ENCODE assay signal across 8 cellular contexts in the genomic region with DNA sequence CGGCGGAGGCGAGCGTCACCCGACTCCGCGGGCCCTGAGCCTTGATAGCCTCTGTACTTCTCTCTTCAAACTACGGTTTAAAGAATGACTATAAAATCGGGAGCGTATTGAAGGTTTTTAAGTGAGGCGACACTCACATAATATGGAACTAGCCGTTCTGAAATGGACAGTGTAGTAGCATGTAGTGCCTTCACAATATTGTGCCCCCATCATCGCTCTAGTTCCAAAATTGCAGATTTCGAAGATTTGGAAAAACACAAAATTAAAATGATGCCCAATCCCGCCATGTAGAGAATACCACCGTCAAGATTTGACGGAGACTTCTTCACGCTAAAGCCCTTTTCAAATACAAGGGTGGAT. TPM values are rescaled to one million over a fixed set of nuclear protein-coding genes. Genes with fewer than 3 reads are reported as not detected.
A peak's percentile ranks its signal among the peaks of the same experiment; 100 is the strongest.
DNase-seq lines count a peak whose midpoint lies in the region; ATAC-seq and TF ChIP-seq lines count a peak whose summit lies in the region.

No MANE protein-coding gene starts in this region.

- H3K4me3 ChIP-seq in SJCRH30, result peak overlapping the region; percentile 84
- H3K4me3 ChIP-seq in fibroblast of lung (replicated peaks in 1 of 4; ENCODE audit: control extremely low read depth in 1 of 4, insufficient read depth in 1 of 4, low read depth in 3 of 4, low read length in 4 of 4), result peak overlapping the region; percentile 94 to 99 (median 97)
- H3K4me3 ChIP-seq in sigmoid colon, result peak overlapping the region; percentile 74 to 95 (median 84)

- H3K9me3 ChIP-seq in SJCRH30 (replicated peaks) (no peaks in the 10 kb centered on the region), fibroblast of lung (ENCODE audit: control insufficient read depth, insufficient read depth, low read depth, low read length) (no peaks in the 10 kb centered on the region), sigmoid colon (no peaks in the 10 kb centered on the region)

- ATAC-seq in GM19035 (IDR thresholded peaks at IDR 0.05; ENCODE audit: unreplicated experiment), result peak; percentile 3
- ATAC-seq in GM21619 (IDR thresholded peaks at IDR 0.05; ENCODE audit: unreplicated experiment), result no peak
- no peak for ATAC-seq in HG02678 (IDR thresholded peaks at IDR 0.05; ENCODE audit: unreplicated experiment)

- peaks cover 13% of the 10 kb centered on the region for H3K79me2 ChIP-seq in fibroblast of lung (ENCODE audit: control insufficient read depth, insufficient read depth, low read length)

- TF ChIP-seq EP300 in sigmoid colon (IDR thresholded peaks at IDR 0.05), result no peak

- intact Hi-C loops in sigmoid colon (cut with DNase I), result no loop called here

- no peak for TF ChIP-seq POLR2A in sigmoid colon (IDR thresholded peaks at IDR 0.05)

- DNase-seq in SJCRH30, result no peak
- DNase-seq in fibroblast of lung (ENCODE audit: low read depth in 2 of 2), result no peak
- DNase-seq in sigmoid colon, result no peak
- no peak for DNase-seq in NCI-H187 treated with DMSO at 0.1 percent for 48 hours (lab: John Stamatoyannopoulos, UW)
- DNase-seq in stimulated activated CD4-positive, alpha-beta T cell treated with anti-CD3 and anti-CD28 coated beads, Interleukin-4, amount 100 ng/mL, for 1 hour, result no peak

- H3K36me3 ChIP-seq in SJCRH30 (peaks cover 12% of the 10 kb centered on the region), fibroblast of lung (ENCODE audit: control insufficient read depth, insufficient read depth, low read length) (peaks cover 5% of the 10 kb centered on the region), sigmoid colon (peaks cover 5 to 18% (median 8%) of the 10 kb centered on the region in 4 donors)

- no peaks in the 10 kb centered on the region for H3K4me1 ChIP-seq in SJCRH30
- no peaks in the 10 kb centered on the region for H3K4me1 ChIP-seq in fibroblast of lung (ENCODE audit: control insufficient read depth, extremely low read depth, insufficient read depth, low read length)
- peaks cover 0 to 23% (median 19%) of the 10 kb centered on the region in 4 donors for H3K4me1 ChIP-seq in sigmoid colon

- TF ChIP-seq CTCF in fibroblast of lung (conservative IDR thresholded peaks at IDR 0.05 in 1 of 2, IDR thresholded peaks at IDR 0.05 in 1 of 2; ENCODE audit: low read depth in 1 of 2, low read length in 2 of 2) (no peak), sigmoid colon (IDR thresholded peaks at IDR 0.05) (no peak)

- peak overlapping the region; percentile 90 for H3K9ac ChIP-seq in fibroblast of lung (ENCODE audit: insufficient read depth, low read length)

- H4K20me1 ChIP-seq in fibroblast of lung (ENCODE audit: control insufficient read depth, extremely low read depth, insufficient read depth, low read length), result no peaks in the 10 kb centered on the region

- peaks cover 4% of the 10 kb centered on the region; the same call in 1 of the 2 replicates for H3K27me3 ChIP-seq in SJCRH30
- no peaks in the 10 kb centered on the region for H3K27me3 ChIP-seq in fibroblast of lung (ENCODE audit: control insufficient read depth, insufficient read depth, low read length)
- no peaks in the 10 kb centered on the region for H3K27me3 ChIP-seq in sigmoid colon

- peak overlapping the region; percentile 92 for H2AFZ ChIP-seq in fibroblast of lung (ENCODE audit: low read length)

- no peak overlapping the region for H3K27ac ChIP-seq in SJCRH30
- peak overlapping the region; percentile 81 for H3K27ac ChIP-seq in fibroblast of lung (ENCODE audit: insufficient read depth, low read length)
- H3K27ac ChIP-seq in sigmoid colon, result peak overlapping the region; percentile 88 to 92 (median 90)

- WGBS in sigmoid colon, 2 donors, result 25 to 26% methylated on average over 18 of the region's 18 CpGs

- H3K4me2 ChIP-seq in fibroblast of lung (ENCODE audit: extremely low read depth, insufficient read depth, low read length), result peak overlapping the region; percentile 42

RNA-seq across cellular contexts. Expression of a gene that starts 0.3 kb away (rescaled TPM):
- 16.2 and 16.6 TPM in 2 replicates for total RNA-seq in SJCRH30 (2014; rRNA removed; shearing (Covaris generic))
- total RNA-seq in fibroblast of lung (4.6 and 5.6 TPM in 2 replicates), sigmoid colon (10 to 100 TPM in 3 of 4 donors, 1 to 10 TPM in 1; 6.7 to 14.7 (median 10.4) TPM)
- polyA plus RNA-seq in fibroblast of lung (9.0 and 11.2 TPM in 2 replicates), sigmoid colon (10 to 100 TPM in 1 of 3 donors, 1 to 10 TPM in 2; 4.2 to 14.1 (median 5.1) TPM)
- 8.9 and 11.7 TPM in 2 replicates for polyA plus RNA-seq in fibroblast of lung (2012)
- 1.6 and 5.6 TPM in 2 replicates for polyA minus RNA-seq in fibroblast of lung (ENCODE audit: low replicate concordance)
